1 cellular context compared by ENCODE assay signal in the genomic region with DNA sequence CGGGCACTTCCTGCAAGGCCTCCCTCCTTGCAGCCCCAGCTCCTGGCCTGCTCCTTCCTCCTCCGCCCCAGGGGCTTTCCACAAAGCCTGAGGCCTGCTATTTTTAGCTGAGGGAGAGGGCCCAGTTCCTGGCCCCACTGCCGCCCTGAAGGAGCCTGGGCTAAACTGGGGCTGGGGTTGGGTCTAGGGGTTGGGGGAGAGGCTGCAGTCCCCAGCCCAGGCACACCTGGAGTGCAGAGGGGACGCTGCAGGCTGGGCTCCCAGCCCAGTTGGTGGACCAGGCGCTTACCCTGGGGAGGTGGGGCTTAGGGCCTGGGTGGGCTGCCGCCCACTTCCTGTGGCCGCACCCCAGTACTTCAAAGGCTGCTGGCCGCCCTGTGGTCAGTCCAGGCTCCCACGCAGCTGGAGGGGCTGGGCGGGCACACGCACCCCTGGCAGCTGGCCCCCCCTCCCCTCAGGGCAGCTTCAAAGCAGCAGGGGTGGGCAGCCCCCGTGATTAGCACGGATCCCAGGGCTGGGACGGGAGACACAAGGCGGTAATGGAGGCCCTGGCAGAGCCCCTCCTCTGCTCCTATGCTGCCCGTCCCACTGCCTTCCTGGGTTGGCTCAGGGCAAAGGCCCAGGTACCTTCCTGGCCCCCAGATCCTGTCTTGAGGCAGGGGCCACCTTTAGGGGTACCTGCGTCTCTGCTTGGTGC.
TF ChIP-seq lines count a peak whose summit lies in the region.

No MANE protein-coding gene starts in this region.

TF ChIP-seq in SK-N-SH, 30 proteins besides CTCF, POLR2A, EP300 and RAD21 (continued from another document):
- TF ChIP-seq, protein P1, sequence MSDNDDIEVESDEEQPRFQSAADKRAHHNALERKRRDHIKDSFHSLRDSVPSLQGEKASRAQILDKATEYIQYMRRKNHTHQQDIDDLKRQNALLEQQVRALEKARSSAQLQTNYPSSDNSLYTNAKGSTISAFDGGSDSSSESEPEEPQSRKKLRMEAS (IDR thresholded peaks at IDR 0.05; ENCODE audit: low read depth) = no peak
- TF ChIP-seq POLR2AphosphoS5 (IDR thresholded peaks at IDR 0.05; ENCODE audit: low read depth, low read length) = no peak
- TF ChIP-seq EZH2phosphoT487 (IDR thresholded peaks at IDR 0.05; ENCODE audit: borderline replicate concordance, low read depth) = no peak
